In the genomic region with DNA sequence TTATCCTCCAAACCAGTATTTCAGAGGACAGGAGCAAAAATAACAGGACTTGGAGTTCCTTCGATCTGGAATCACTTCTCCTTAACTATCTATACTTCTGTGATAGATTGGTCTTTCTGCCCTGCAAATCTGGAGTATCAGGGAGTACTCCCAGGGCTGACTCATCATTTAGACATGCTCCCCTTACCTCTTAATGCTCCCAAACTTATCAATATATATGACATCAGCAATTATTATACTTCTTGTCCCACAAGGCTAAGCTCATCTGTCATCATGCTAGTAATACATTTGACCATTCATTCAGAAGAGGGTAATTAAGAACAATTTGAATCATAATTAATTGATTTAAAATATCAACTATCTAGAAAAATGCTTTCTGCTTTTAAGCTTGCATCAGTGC, we compare ENCODE assay signal across 20 cellular contexts.
"Had no signal": no experiment of that assay in that cellular context is flagged by ENCODE, and none has a peak within 500 bp of the region (broad histone marks: within the 10 kb centered on the region; RNA-seq: fewer than 3 reads in every experiment).

No MANE protein-coding gene starts in this region.

- H3K9me3 Mint-ChIP-seq: endodermal cell; naive B cell; nephron; stimulated activated naive B cell treated with anti-CD40 and anti-IgM and Interleukin-4, amounts not matched to agents 10 μg/mL and 1 μg/mL and 100 μg/mL, for 72 hours; stimulated activated naive CD8-positive, alpha-beta T cell treated with anti-CD3 and anti-CD28 coated beads, Interleukin-15, amount 100 ng/mL, for 72 hours had no signal

- H3K27me3 ChIP-seq: colonic mucosa, heart left ventricle, sigmoid colon, transverse colon had no signal

- H3K4me1 ChIP-seq: colonic mucosa, psoas muscle, sigmoid colon had no signal

- DNase-seq: colonic mucosa; endodermal cell; heart left ventricle; hippocampal formation; left colon; left ventricle myocardium superior; mesenchymal stem cell; naive B cell; psoas muscle; retina; sigmoid colon; stimulated activated CD4-positive, alpha-beta T cell treated with anti-CD3 and anti-CD28 coated beads, Interleukin-2, amount 100 ng/mL, for 24 hours; stimulated activated CD4-positive, alpha-beta T cell treated with anti-CD3 and anti-CD28 coated beads, Interleukin-4, amount 100 ng/mL, for 4 hours; stimulated activated naive B cell treated with anti-CD40 and anti-IgM and Interleukin-4, amounts not matched to agents 10 μg/mL and 1 μg/mL and 100 μg/mL, for 72 hours; stimulated activated naive CD8-positive, alpha-beta T cell treated with anti-CD3 and anti-CD28 coated beads, Interleukin-15, amount 100 ng/mL, for 72 hours; transverse colon had no signal

- H3K4me1 Mint-ChIP-seq: naive B cell had no signal

- H3K27ac Mint-ChIP-seq: endodermal cell; naive B cell; nephron; stimulated activated naive B cell treated with anti-CD40 and anti-IgM and Interleukin-4, amounts not matched to agents 10 μg/mL and 1 μg/mL and 100 μg/mL, for 72 hours; stimulated activated naive CD8-positive, alpha-beta T cell treated with anti-CD3 and anti-CD28 coated beads, Interleukin-15, amount 100 ng/mL, for 72 hours had no signal

- H3K4me3 Mint-ChIP-seq: endodermal cell; naive B cell; nephron; stimulated activated naive B cell treated with anti-CD40 and anti-IgM and Interleukin-4, amounts not matched to agents 10 μg/mL and 1 μg/mL and 100 μg/mL, for 72 hours; stimulated activated naive CD8-positive, alpha-beta T cell treated with anti-CD3 and anti-CD28 coated beads, Interleukin-15, amount 100 ng/mL, for 72 hours had no signal

- H3K27ac ChIP-seq: colonic mucosa, heart left ventricle, psoas muscle, sigmoid colon, skin epidermis, thoracic aorta, transverse colon had no signal

- H3K9me3 ChIP-seq: colonic mucosa, heart left ventricle, psoas muscle, sigmoid colon, thoracic aorta, transverse colon had no signal

- H3K36me3 ChIP-seq: colonic mucosa, thoracic aorta had no signal

- H3K4me3 ChIP-seq: colonic mucosa, heart left ventricle, lung, psoas muscle, sigmoid colon, skin epidermis, thoracic aorta, transverse colon had no signal

- ATAC-seq: heart left ventricle; left colon; left ventricle myocardium superior; psoas muscle; stimulated activated naive B cell treated with anti-CD40 and anti-IgM and Interleukin-4, amounts not matched to agents 10 μg/mL and 1 μg/mL and 100 μg/mL, for 72 hours; stimulated activated naive CD8-positive, alpha-beta T cell treated with anti-CD3 and anti-CD28 coated beads, Interleukin-15, amount 100 ng/mL, for 72 hours had no signal

- H3K27me3 Mint-ChIP-seq: naive B cell; stimulated activated naive B cell treated with anti-CD40 and anti-IgM and Interleukin-4, amounts not matched to agents 10 μg/mL and 1 μg/mL and 100 μg/mL, for 72 hours; stimulated activated naive CD8-positive, alpha-beta T cell treated with anti-CD3 and anti-CD28 coated beads, Interleukin-15, amount 100 ng/mL, for 72 hours had no signal
